14 cellular contexts compared by ENCODE assay signal in the genomic region with DNA sequence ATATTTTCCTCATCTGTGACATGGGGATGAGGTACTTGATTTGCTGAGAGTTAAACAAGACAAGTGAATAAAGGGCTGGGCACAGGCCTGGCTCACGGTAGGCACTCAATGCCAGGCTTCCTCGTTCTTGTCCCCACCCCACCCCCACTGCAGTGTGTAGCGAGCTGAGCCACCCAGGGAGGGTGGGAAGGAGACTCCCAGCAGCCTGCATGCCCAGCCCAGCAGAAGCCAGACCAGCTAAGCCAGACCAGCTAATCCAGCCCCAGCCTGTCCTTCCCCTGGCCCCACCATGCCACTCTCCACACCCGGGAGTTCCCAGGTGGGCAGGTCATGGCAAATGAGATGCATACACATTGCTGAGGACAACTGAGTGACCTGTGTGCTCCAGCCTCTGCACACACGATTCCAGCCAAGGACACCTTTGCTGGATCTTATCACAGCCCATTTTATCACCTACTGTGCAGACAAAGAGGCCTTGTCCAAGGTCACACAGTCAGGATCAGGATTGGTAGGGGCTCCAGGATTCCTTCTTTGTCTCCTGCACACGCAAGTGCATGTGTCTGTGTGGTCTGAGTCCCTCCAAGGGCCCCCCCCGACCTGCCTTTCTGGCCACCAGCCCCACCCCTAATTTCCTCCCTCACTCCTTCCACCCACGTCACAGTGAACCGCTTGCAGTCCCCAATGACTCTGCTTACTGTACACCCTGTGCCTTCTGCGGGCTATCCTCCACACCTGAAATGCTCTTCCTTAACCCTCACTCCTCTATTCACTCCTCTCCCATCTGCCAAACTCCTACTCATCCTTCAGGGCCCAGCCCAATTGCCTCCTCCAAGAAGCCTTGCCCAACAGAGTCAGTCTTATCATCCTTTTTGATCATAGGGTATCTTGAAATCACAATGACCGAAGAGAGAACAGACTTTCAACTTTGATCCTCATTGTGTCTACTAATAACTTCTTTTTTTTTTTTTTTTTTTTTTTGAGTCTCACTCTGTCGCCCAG. TPM values are rescaled to one million over a fixed set of nuclear protein-coding genes. Genes with fewer than 3 reads are reported as not detected.
A peak's percentile ranks its signal among the peaks of the same experiment; 100 is the strongest.
DNase-seq lines count a peak whose midpoint lies in the region; ATAC-seq and TF ChIP-seq lines count a peak whose summit lies in the region.
"Had no signal": no experiment of that assay in that cellular context is flagged by ENCODE, and none has a peak within 500 bp of the region (broad histone marks: within the 10 kb centered on the region; RNA-seq: fewer than 3 reads in every experiment).

No MANE protein-coding gene starts in this region.

- no peaks in the 10 kb centered on the region for H3K9me3 ChIP-seq in thyroid gland
- H3K9me3 ChIP-seq: ovary had no signal

- H3K4me3 Mint-ChIP-seq in IgD-negative memory B cell: peak overlapping the region in 1 of 4 donors; percentile 9
- H3K4me3 Mint-ChIP-seq: activated naive CD4-positive, alpha-beta T cell treated with anti-CD3 and anti-CD28 coated beads, Interleukin-2, amount 50 U/mL, for 24 hours had no signal

- no peak for ATAC-seq in HG03378 (IDR thresholded peaks at IDR 0.05; ENCODE audit: unreplicated experiment)

- 71 to 81% methylated on average over 9 to 12 of the region's 12 CpGs for WGBS in thyroid gland, 2 donors

- peak overlapping the region in 2 of 3 donors; percentile 53 to 63 for H3K27ac Mint-ChIP-seq in IgD-negative memory B cell
- H3K27ac Mint-ChIP-seq: activated naive CD4-positive, alpha-beta T cell treated with anti-CD3 and anti-CD28 coated beads, Interleukin-2, amount 50 U/mL, for 24 hours had no signal

- no peaks in the 10 kb centered on the region for H3K36me3 ChIP-seq in thyroid gland
- H3K36me3 ChIP-seq: ovary had no signal

- TF ChIP-seq CTCF in thyroid gland (IDR thresholded peaks at IDR 0.05): no peak

- H3K4me3 ChIP-seq in thyroid gland (replicated peaks in 1 of 3): no peak overlapping the region
- H3K4me3 ChIP-seq: ovary had no signal

- no peak for TF ChIP-seq POLR2A in thyroid gland (IDR thresholded peaks at IDR 0.05)

- no peaks in the 10 kb centered on the region for H3K27me3 ChIP-seq in thyroid gland
- H3K27me3 ChIP-seq: ovary had no signal

- peaks cover 0 to 40% of the 10 kb centered on the region in 2 donors for H3K4me1 ChIP-seq in thyroid gland

- peaks cover 2 to 3% (median 3%) of the 10 kb centered on the region in 3 donors for H3K9me3 Mint-ChIP-seq in IgD-negative memory B cell
- H3K9me3 Mint-ChIP-seq: activated naive CD4-positive, alpha-beta T cell treated with anti-CD3 and anti-CD28 coated beads, Interleukin-2, amount 50 U/mL, for 24 hours had no signal

- peaks cover 15 to 22% (median 19%) of the 10 kb centered on the region in 3 donors for H3K4me1 Mint-ChIP-seq in IgD-negative memory B cell
- H3K4me1 Mint-ChIP-seq: activated naive CD4-positive, alpha-beta T cell treated with anti-CD3 and anti-CD28 coated beads, Interleukin-2, amount 50 U/mL, for 24 hours had no signal

- peaks cover 5% of the 10 kb centered on the region for H3K36me3 Mint-ChIP-seq in IgD-negative memory B cell
- H3K36me3 Mint-ChIP-seq: activated naive CD4-positive, alpha-beta T cell treated with anti-CD3 and anti-CD28 coated beads, Interleukin-2, amount 50 U/mL, for 24 hours had no signal

- H3K27me3 Mint-ChIP-seq in IgD-negative memory B cell: peaks cover 4% of the 10 kb centered on the region
- H3K27me3 Mint-ChIP-seq: activated naive CD4-positive, alpha-beta T cell treated with anti-CD3 and anti-CD28 coated beads, Interleukin-2, amount 50 U/mL, for 24 hours had no signal

- intact Hi-C loops in thyroid gland (cut with DNase I): no loop called here

- H3K27ac ChIP-seq in epithelial cell of prostate: peak overlapping the region; percentile 45
- H3K27ac ChIP-seq in thyroid gland: no peak overlapping the region
- H3K27ac ChIP-seq: C4-2B, ovary had no signal

- DNase-seq in epithelial cell of prostate (ENCODE audit: low read depth, low spot score) (peak; percentile 40), mucosa of gallbladder (ENCODE audit: low spot score) (peak; percentile 83), thyroid gland (peak; percentile 49 to 53), NCI-H146 (lab: John Stamatoyannopoulos, UW) (no peak), H4 (ENCODE audit: low spot score) (no peak)
- DNase-seq: central memory CD4-positive, alpha-beta T cell; hypothalamus; NCI-H1048; NCI-H2227 treated with DMSO at 0.1 percent for 48 hours had no signal

RNA-seq across cellular contexts. Expression of a gene that starts 26.6 kb away (rescaled TPM):
- polyA plus RNA-seq in IgD-negative memory B cell: 705 TPM
- 240 TPM for total RNA-seq in mucosa of gallbladder
- total RNA-seq in thyroid gland: 1,000 to 10,000 TPM in 1 of 4 donors, 100 to 1,000 TPM in 3; 613 to 1,025 (median 690) TPM
- total RNA-seq in H4 (2014; rRNA removed; shearing (Covaris generic)): 15.8 and 18.5 TPM in 2 replicates

Comparison
In these comparisons a context has a peak if more than half of its experiments do, and no peak if none do; other contexts are left out.
1. DNase-seq: peak in epithelial cell of prostate (single experiment), mucosa of gallbladder (single experiment) and thyroid gland (2 of 2); none in NCI-H146 (single experiment) and H4 (single experiment).
2. RNA of a gene that starts 26.6 kb away (total RNA-seq): 613 to 1,025 TPM in thyroid gland and 240 TPM in mucosa of gallbladder (single experiment); 15.8 to 18.5 TPM in H4; every median in the first group is over 10 times any median in the second.